In genomic region chr5:136064510-136064909, GRCh38 we compare ENCODE assay signal across 1 cellular context.
TF ChIP-seq lines count a peak whose summit lies in the region.

No MANE protein-coding gene starts in this region.

TF ChIP-seq in H1, 55 proteins besides CTCF, POLR2A, EP300 and RAD21 (continued from another document):
- TF ChIP-seq EZH2 (IDR thresholded peaks at IDR 0.05; ENCODE audit: low read depth, low read length, severe bottlenecking) (no peak), BACH1 (IDR thresholded peaks at IDR 0.05; ENCODE audit: low read length) (no peak), TCF12 (IDR thresholded peaks at IDR 0.05; ENCODE audit: low read depth, low read length) (no peak), HDAC2 (IDR thresholded peaks at IDR 0.05; ENCODE audit: borderline replicate concordance in 1 of 2, low read depth in 2 of 2, low read length in 2 of 2) (no peak), HDAC6 (IDR thresholded peaks at IDR 0.05; ENCODE audit: low read depth, low read length) (no peak), ZNF274 (IDR thresholded peaks at IDR 0.05; ENCODE audit: borderline replicate concordance, extremely low read depth, low read length) (no peak), NRF1 (IDR thresholded peaks at IDR 0.05; ENCODE audit: low read depth, low read length) (no peak), JUND (IDR thresholded peaks at IDR 0.05; ENCODE audit: low read length) (no peak)
